ENCODE assay signal across 15 cellular contexts in genomic region chr1:163874070-163874469, GRCh38.
DNase-seq lines count a peak whose midpoint lies in the region; ATAC-seq and TF ChIP-seq lines count a peak whose summit lies in the region.
"Had no signal": no experiment of that assay in that cellular context is flagged by ENCODE, and none has a peak within 500 bp of the region (broad histone marks: within the 10 kb centered on the region; RNA-seq: fewer than 3 reads in every experiment).

No MANE protein-coding gene starts in this region.

- peak; percentile 45 for TF ChIP-seq CTCF in BJ (IDR thresholded peaks at IDR 0.05; ENCODE audit: insufficient read depth, low read depth, low read length)
- peak; percentile 7 to 64 (median 63); a peak in 4 of 6 replicates for TF ChIP-seq CTCF in HCT116 (IDR thresholded peaks at IDR 0.05 in 2 of 3, conservative IDR thresholded peaks at IDR 0.05 in 1 of 3; ENCODE audit: borderline replicate concordance in 1 of 3, insufficient read depth in 1 of 3, low read depth in 2 of 3, low read length in 2 of 3)
- peak; percentile 16 for TF ChIP-seq CTCF in hepatocyte (IDR thresholded peaks at IDR 0.05; ENCODE audit: poor library complexity)
- TF ChIP-seq CTCF in left lung (IDR thresholded peaks at IDR 0.05), result no peak

- no peak overlapping the region for H3K14ac ChIP-seq in neuronal stem cell (ENCODE audit: low read length)

- H2BK5ac ChIP-seq in neuronal stem cell (ENCODE audit: low read length), result no peak overlapping the region

- no peaks in the 10 kb centered on the region for H3K4me1 Mint-ChIP-seq in activated CD4-positive, alpha-beta T cell treated with anti-CD3 and anti-CD28 coated beads, Interleukin-2, amount 10 ng/mL, durations not matched to agents 7 days and 5 days

- H2AFZ ChIP-seq in HCT116 (ENCODE audit: low read depth, low read length, poor library complexity, severe bottlenecking) (no peak overlapping the region), hepatocyte (no peak overlapping the region), neuronal stem cell (ENCODE audit: low read length) (no peak overlapping the region)

- H3K36me3 ChIP-seq in BJ (ENCODE audit: control insufficient read depth, insufficient read depth, low read length), result no peaks in the 10 kb centered on the region
- H3K36me3 ChIP-seq in HCT116 (ENCODE audit: control insufficient read depth in 1 of 2, insufficient read depth in 2 of 2, low read length in 2 of 2), result no peaks in the 10 kb centered on the region
- H3K36me3 ChIP-seq in adipocyte (ENCODE audit: control insufficient read depth, insufficient read depth, low read length, severe bottlenecking), result no peaks in the 10 kb centered on the region
- no peaks in the 10 kb centered on the region for H3K36me3 ChIP-seq in hepatocyte (replicated peaks; ENCODE audit: insufficient read depth, low read depth)
- no peaks in the 10 kb centered on the region for H3K36me3 ChIP-seq in left lung
- H3K36me3 ChIP-seq in neuronal stem cell (replicated peaks in 1 of 2; ENCODE audit: control insufficient read depth in 2 of 2, insufficient read depth in 2 of 2, low read length in 2 of 2), result no peaks in the 10 kb centered on the region

- no peaks in the 10 kb centered on the region for H3K27me3 Mint-ChIP-seq in activated CD4-positive, alpha-beta T cell treated with anti-CD3 and anti-CD28 coated beads, Interleukin-2, amount 10 ng/mL, durations not matched to agents 7 days and 5 days

- H3K9me3 ChIP-seq in HCT116 (ENCODE audit: control insufficient read depth in 1 of 2, insufficient read depth in 1 of 2, low read depth in 1 of 2, low read length in 2 of 2) (no peaks in the 10 kb centered on the region), adipocyte (ENCODE audit: control insufficient read depth, low read length) (no peaks in the 10 kb centered on the region), hepatocyte (ENCODE audit: low read depth) (no peaks in the 10 kb centered on the region), left lung (no peaks in the 10 kb centered on the region), neuronal stem cell (replicated peaks in 1 of 2; ENCODE audit: control insufficient read depth in 2 of 2, insufficient read depth in 1 of 2, low read depth in 1 of 2, low read length in 2 of 2) (no peaks in the 10 kb centered on the region)

- H3K27ac ChIP-seq in HCT116 (ENCODE audit: low read depth, low read length) (no peak overlapping the region), hepatocyte (no peak overlapping the region), left lung (no peak overlapping the region), neuronal stem cell (replicated peaks; ENCODE audit: low read length) (no peak overlapping the region)
- H3K27ac ChIP-seq: SK-N-MC had no signal

- no peak overlapping the region for H2AK5ac ChIP-seq in neuronal stem cell (ENCODE audit: low read depth, low read length)

- POLR2A ChIA-PET in BJ (lab: Charles Lee) (no interaction called here), HCT116 (lab: Charles Lee) (no interaction called here)
- POLR2A ChIA-PET in activated CD4-positive, alpha-beta T cell treated with anti-CD3 and anti-CD28 coated beads, Interleukin-2, amount 10 ng/mL, durations not matched to agents 7 days and 5 days (lab: Charles Lee), result no interaction called here

- H3K4me1 ChIP-seq in HCT116 (ENCODE audit: control insufficient read depth in 1 of 2, insufficient read depth in 2 of 2, low read length in 2 of 2), result no peaks in the 10 kb centered on the region
- H3K4me1 ChIP-seq in adipocyte (ENCODE audit: control insufficient read depth, insufficient read depth, low read length), result peaks cover 52% of the 10 kb centered on the region
- H3K4me1 ChIP-seq in hepatocyte (ENCODE audit: insufficient read depth), result no peaks in the 10 kb centered on the region
- H3K4me1 ChIP-seq in left lung, result no peaks in the 10 kb centered on the region
- peaks cover 0 to 4% of the 10 kb centered on the region in 2 donors for H3K4me1 ChIP-seq in neuronal stem cell (ENCODE audit: control insufficient read depth in 2 of 2, insufficient read depth in 1 of 2, low read depth in 1 of 2, low read length in 2 of 2)

- no TSS peak for BruUV-seq in HCT116 (replicated peaks; lab: Mats Ljungman, UMichigan)

- H3K79me2 ChIP-seq in HCT116 (ENCODE audit: insufficient read depth, low read length) (no peaks in the 10 kb centered on the region), hepatocyte (no peaks in the 10 kb centered on the region)

- TF ChIP-seq POLR2A in HCT116 (IDR thresholded peaks at IDR 0.05; ENCODE audit: borderline replicate concordance, extremely low read depth, insufficient read depth, insufficient read length), result no peak

- no peak overlapping the region for H3K18ac ChIP-seq in neuronal stem cell (ENCODE audit: low read length)

- intact Hi-C loops in HCT116 (cut with micrococcal nuclease), result loop anchor here (10.0 kb wide), 1 partner anchor 339 kb away; no protein-coding TSS in a partner anchor
- intact Hi-C loops in left lung (cut with DNase I), result no loop called here

- H3K4ac ChIP-seq in neuronal stem cell (ENCODE audit: low read length), result no peak overlapping the region

- RAD21 ChIA-PET in HCT116 (lab: Charles Lee; ENCODE audit: low non-redundant PET in 1 of 2, low total read pairs in 2 of 2, uncharacterized antibody in 2 of 2, unreplicated experiment in 2 of 2), result no interaction called here

- no peaks in the 10 kb centered on the region for H3K36me3 Mint-ChIP-seq in activated CD4-positive, alpha-beta T cell treated with anti-CD3 and anti-CD28 coated beads, Interleukin-2, amount 10 ng/mL, durations not matched to agents 7 days and 5 days (ENCODE audit: low read depth)

- CTCF ChIA-PET in BJ (lab: Yijun Ruan, JAX) (interaction anchor here (0.6 to 2.4 kb wide), 7 partner anchors 9 to 317 kb away, joined by 3 to 9 read pairs (median 4); no protein-coding TSS in a partner anchor), HCT116 (lab: Charles Lee) (no interaction called here)
- CTCF ChIA-PET in activated CD4-positive, alpha-beta T cell treated with anti-CD3 and anti-CD28 coated beads, Interleukin-2, amount 10 ng/mL, durations not matched to agents 7 days and 5 days (lab: Charles Lee), result no interaction called here

- H4K20me1 ChIP-seq in HCT116 (ENCODE audit: insufficient read depth) (no peaks in the 10 kb centered on the region), hepatocyte (ENCODE audit: insufficient read depth, poor library complexity, severe bottlenecking) (no peaks in the 10 kb centered on the region)

- 91% methylated on average over 1 of the region's 1 CpG for WGBS in hepatocyte (ENCODE audit: low lambda C conversion rate, missing lambda C conversion rate)
- no CpG with 5 or more reads among the region's 1 CpG for WGBS in neuronal stem cell (ENCODE audit: extremely low coverage in 2 of 2, insufficient read length in 2 of 2, insufficient replicate concordance in 1 of 2), 2 donors

- H3K4me2 ChIP-seq in HCT116 (ENCODE audit: low read length) (no peak overlapping the region), hepatocyte (no peak overlapping the region), neuronal stem cell (ENCODE audit: insufficient read depth, low read length, poor library complexity, severe bottlenecking) (no peak overlapping the region)

- H3K9me2 ChIP-seq in HCT116 (ENCODE audit: insufficient read depth) (no peaks in the 10 kb centered on the region), hepatocyte (replicated peaks; ENCODE audit: insufficient read depth) (no peaks in the 10 kb centered on the region)

- H3K27me3 ChIP-seq in BJ (ENCODE audit: control insufficient read depth, insufficient read depth, low read length) (no peaks in the 10 kb centered on the region), HCT116 (ENCODE audit: insufficient read depth, low read length) (no peaks in the 10 kb centered on the region), adipocyte (replicated peaks; ENCODE audit: control insufficient read depth, insufficient read depth, low read length) (no peaks in the 10 kb centered on the region), hepatocyte (no peaks in the 10 kb centered on the region), left lung (no peaks in the 10 kb centered on the region), neuronal stem cell (ENCODE audit: control insufficient read depth in 3 of 3, insufficient read depth in 3 of 3, low read depth in 1 of 3, low read length in 3 of 3) (no peaks in the 10 kb centered on the region)

- no peak overlapping the region for H3K9ac ChIP-seq in HCT116 (ENCODE audit: low read length)
- H3K9ac ChIP-seq in adipocyte (ENCODE audit: low read length), result no peak overlapping the region
- H3K9ac ChIP-seq in neuronal stem cell (ENCODE audit: low read depth, low read length, poor library complexity), result no peak overlapping the region

- H3K27ac Mint-ChIP-seq in activated CD4-positive, alpha-beta T cell treated with anti-CD3 and anti-CD28 coated beads, Interleukin-2, amount 10 ng/mL, durations not matched to agents 7 days and 5 days, result no peak overlapping the region

- H3K9me3 Mint-ChIP-seq in activated CD4-positive, alpha-beta T cell treated with anti-CD3 and anti-CD28 coated beads, Interleukin-2, amount 10 ng/mL, durations not matched to agents 7 days and 5 days, result peaks cover 7% of the 10 kb centered on the region

- no peak overlapping the region for H2BK12ac ChIP-seq in neuronal stem cell (ENCODE audit: low read length)

- 0 out of 2 replicates have a peak, but pooled peaks have one; percentile 5 for TF ChIP-seq RAD21 in HCT116 (IDR thresholded peaks at IDR 0.05; ENCODE audit: low read depth)

- no peaks in the 10 kb centered on the region for H3K79me1 ChIP-seq in neuronal stem cell (ENCODE audit: low read depth, low read length)

- ATAC-seq in HCT116 (no peak), left lung (no peak)
- ATAC-seq: left ventricle myocardium superior; stimulated activated naive CD8-positive, alpha-beta T cell treated with anti-CD3 and anti-CD28 coated beads, Interleukin-15, Interleukin-2, amounts not matched to agents 100 U/mL and 50 U/mL, for 24 hours had no signal

- no peak overlapping the region for H4K8ac ChIP-seq in neuronal stem cell (ENCODE audit: low read depth, low read length)

- H3K23ac ChIP-seq in neuronal stem cell (ENCODE audit: low read depth, low read length, poor library complexity), result no peak overlapping the region

- no peak overlapping the region for H2BK15ac ChIP-seq in neuronal stem cell (ENCODE audit: low read length)

- H2BK120ac ChIP-seq in neuronal stem cell (ENCODE audit: low read depth, low read length), result no peak overlapping the region

- H3K4me3 Mint-ChIP-seq in activated CD4-positive, alpha-beta T cell treated with anti-CD3 and anti-CD28 coated beads, Interleukin-2, amount 10 ng/mL, durations not matched to agents 7 days and 5 days, result no peak overlapping the region

- DNase-seq in BJ (ENCODE audit: low read depth) (no peak), HCT116 (ENCODE audit: low read depth, low spot score) (no peak), adipocyte (ENCODE audit: low read depth) (peak; percentile 31), hepatocyte (ENCODE audit: low spot score) (no peak), G401 (ENCODE audit: low spot score) (no peak), left lung (no peak), neuronal stem cell (ENCODE audit: low spot score) (no peak)
- DNase-seq in activated CD4-positive, alpha-beta T cell treated with anti-CD3 and anti-CD28 coated beads, Interleukin-2, amount 10 ng/mL, durations not matched to agents 7 days and 5 days, result no peak
- DNase-seq: activated CD4-positive, alpha-beta T cell treated with anti-CD3 and anti-CD28 coated beads for 4 hours; foreskin melanocyte; left ventricle myocardium superior; NCI-H524; stimulated activated CD4-positive, alpha-beta T cell treated with anti-CD3 and anti-CD28 coated beads, Interleukin-2, amount 100 ng/mL, for 48 hours; stimulated activated naive CD8-positive, alpha-beta T cell treated with anti-CD3 and anti-CD28 coated beads, Interleukin-15, Interleukin-2, amounts not matched to agents 100 U/mL and 50 U/mL, for 24 hours had no signal

- in situ Hi-C loops in G401 (cut with HindIII; ENCODE audit: low sequenced_read_pairs), result no loop called here

- H3K4me3 ChIP-seq in BJ (ENCODE audit: low read depth, low read length) (no peak overlapping the region), HCT116 (replicated peaks in 1 of 2; ENCODE audit: low read depth in 1 of 2, low read length in 2 of 2) (no peak overlapping the region), adipocyte (ENCODE audit: low read length) (no peak overlapping the region), hepatocyte (no peak overlapping the region), left lung (no peak overlapping the region), neuronal stem cell (ENCODE audit: low read length in 2 of 2) (no peak overlapping the region)
- H3K4me3 ChIP-seq: SK-N-MC had no signal

- no peak overlapping the region for H4K91ac ChIP-seq in neuronal stem cell (ENCODE audit: low read depth, low read length, poor library complexity)

Comparison
In these comparisons a context has a peak if more than half of its experiments do, and no peak if none do; other contexts are left out.
1. CTCF ChIP-seq: peak in BJ (single experiment), HCT116 (3 of 3) and hepatocyte (single experiment); none in left lung (0 of 2).